In genomic region chr9:88447431-88447830, GRCh38 we compare ENCODE assay signal across 22 cellular contexts. TPM values are rescaled to one million over a fixed set of nuclear protein-coding genes. Genes with fewer than 3 reads are reported as not detected.
DNase-seq lines count a peak whose midpoint lies in the region; ATAC-seq and TF ChIP-seq lines count a peak whose summit lies in the region.
"Had no signal": no experiment of that assay in that cellular context is flagged by ENCODE, and none has a peak within 500 bp of the region (broad histone marks: within the 10 kb centered on the region; RNA-seq: fewer than 3 reads in every experiment).

No MANE protein-coding gene starts in this region.

- H3K9me3 ChIP-seq in DND-41 (ENCODE audit: insufficient read depth, low read length, severe bottlenecking): no peaks in the 10 kb centered on the region
- no peaks in the 10 kb centered on the region for H3K9me3 ChIP-seq in MM.1S (replicated peaks; ENCODE audit: insufficient read depth, low read length)
- H3K9me3 ChIP-seq in aorta (ENCODE audit: control insufficient read depth, low read length): no peaks in the 10 kb centered on the region

- WGBS in aorta, 2 donors: 87 to 88% methylated on average over 4 of the region's 4 CpGs

- H3K4me1 ChIP-seq in DND-41 (ENCODE audit: insufficient read depth, low read length) (peaks cover 30% of the 10 kb centered on the region), MM.1S (ENCODE audit: low read length) (peaks cover 5% of the 10 kb centered on the region; the same call in 1 of the 2 replicates), aorta (ENCODE audit: control insufficient read depth in 1 of 2, insufficient read depth in 2 of 2, low read length in 2 of 2) (peaks cover 0 to 4% of the 10 kb centered on the region in 2 donors)

- ATAC-seq in DND-41 (ENCODE audit: insufficient read depth, low read depth): no peak
- no peak for ATAC-seq in GM21515 (IDR thresholded peaks at IDR 0.05; ENCODE audit: unreplicated experiment)
- no peak for ATAC-seq in aorta (ENCODE audit: low FRiP score)
- ATAC-seq in GM21367 (IDR thresholded peaks at IDR 0.05; ENCODE audit: unreplicated experiment): no peak
- ATAC-seq: PC-3, SK-N-SH treated with all-trans-retinoic acid at 6 μM for 48 hours had no signal

- no peaks in the 10 kb centered on the region for H3F3A ChIP-seq in MM.1S (ENCODE audit: insufficient read depth, low read length)

- peak overlapping the region in 2 of 6 donors; percentile 20 to 60 for H3K27ac Mint-ChIP-seq in immature natural killer cell
- H3K27ac Mint-ChIP-seq in nephron progenitor cell: peak overlapping the region; percentile 63
- H3K27ac Mint-ChIP-seq: IgD-negative memory B cell had no signal

- H3K27ac ChIP-seq in DND-41 (ENCODE audit: low read length): 0 out of 2 replicates have a peak overlapping the region, but pooled peaks have one; percentile 1
- peak overlapping the region; percentile 20; the same call in 1 of the 2 replicates for H3K27ac ChIP-seq in MM.1S (ENCODE audit: low read length)
- H3K27ac ChIP-seq in aorta (ENCODE audit: low read depth in 1 of 2, low read length in 2 of 2): no peak overlapping the region
- H3K27ac ChIP-seq: HL-60, KMS-11 had no signal

- peak overlapping the region; percentile 13 to 68 (median 42) for H3K4me3 Mint-ChIP-seq in immature natural killer cell
- no peak overlapping the region for H3K4me3 Mint-ChIP-seq in nephron progenitor cell

- peaks cover 70 to 85% of the 10 kb centered on the region in 2 donors for H3K4me1 Mint-ChIP-seq in immature natural killer cell
- peaks cover 11% of the 10 kb centered on the region for H3K4me1 Mint-ChIP-seq in nephron progenitor cell

- DNase-seq in DND-41 (no peak), MM.1S (no peak), immature natural killer cell (no peak), nephron progenitor cell (no peak), aorta (no peak)
- no peak for DNase-seq in activated effector memory CD4-positive, alpha-beta T cell treated with anti-CD3 and anti-CD28 coated beads, Interleukin-2, amount 50 U/mL, for 16 hours
- DNase-seq: DMS153; NCI-H1092; NCI-H1436; NCI-H187; NCI-H2081 treated with DMSO at 0.1 percent for 48 hours; NCI-H446; NCI-H524 treated with DMSO at 0.1 percent for 48 hours; NCI-H82; NK-92 treated with Interleukin-12 subunit alpha and Interleukin-12 subunit beta, amount 100 ng/mL, for 24 hours; PC-3 had no signal

- TF ChIP-seq CTCF in DND-41 (IDR thresholded peaks at IDR 0.05; ENCODE audit: borderline replicate concordance, extremely low read depth, low read length, poor library complexity, severe bottlenecking) (no peak), MM.1S (IDR thresholded peaks at IDR 0.05; ENCODE audit: low read length) (no peak), nephron progenitor cell (IDR thresholded peaks at IDR 0.05) (no peak)

- no peak overlapping the region for H3K4me3 ChIP-seq in DND-41 (ENCODE audit: low read depth in 1 of 2, low read length in 2 of 2)
- H3K4me3 ChIP-seq in MM.1S (ENCODE audit: low read length): no peak overlapping the region
- no peak overlapping the region for H3K4me3 ChIP-seq in aorta (ENCODE audit: low read length in 2 of 2)

- H3K36me3 ChIP-seq in DND-41 (ENCODE audit: insufficient read depth, low read length) (peaks cover 30% of the 10 kb centered on the region), MM.1S (replicated peaks; ENCODE audit: insufficient read depth, low read length) (no peaks in the 10 kb centered on the region; the same call in 1 of the 2 replicates), aorta (ENCODE audit: control insufficient read depth in 1 of 2, insufficient read depth in 2 of 2, low read length in 1 of 2) (peaks cover 0 to 10% of the 10 kb centered on the region in 2 donors)

- no peak overlapping the region for H3K9ac ChIP-seq in DND-41 (ENCODE audit: low read depth, low read length)
- no peak overlapping the region for H3K9ac ChIP-seq in MM.1S (ENCODE audit: low read length)
- H3K9ac ChIP-seq: KMS-11 had no signal

- H3K9me3 Mint-ChIP-seq in immature natural killer cell (peaks cover 0 to 5% (median under 1%) of the 10 kb centered on the region in 6 donors), nephron progenitor cell (peaks cover 36% of the 10 kb centered on the region)

- H4K20me1 ChIP-seq in DND-41 (ENCODE audit: insufficient read depth, low read length): peaks cover 36% of the 10 kb centered on the region
- H4K20me1 ChIP-seq in MM.1S (ENCODE audit: insufficient read depth, low read length): no peaks in the 10 kb centered on the region

- H3K27me3 ChIP-seq in DND-41 (ENCODE audit: insufficient read depth, low read length, poor library complexity) (no peaks in the 10 kb centered on the region), MM.1S (replicated peaks; ENCODE audit: insufficient read depth, low read length) (no peaks in the 10 kb centered on the region), aorta (ENCODE audit: control insufficient read depth in 1 of 2, insufficient read depth in 2 of 2, low read length in 1 of 2) (no peaks in the 10 kb centered on the region)

- H3K4me2 ChIP-seq in DND-41 (ENCODE audit: insufficient read depth, low read length) (no peak overlapping the region), MM.1S (ENCODE audit: low read depth, low read length) (no peak overlapping the region)
- H3K4me2 ChIP-seq: KMS-11 had no signal

- H2AFZ ChIP-seq in DND-41 (ENCODE audit: low read depth, low read length) (no peak overlapping the region), MM.1S (ENCODE audit: low read length) (no peak overlapping the region)

- peaks cover 62% of the 10 kb centered on the region for H3K79me2 ChIP-seq in DND-41 (ENCODE audit: insufficient read depth, low read length)
- H3K79me2 ChIP-seq in MM.1S (ENCODE audit: low read length): peaks cover 41% of the 10 kb centered on the region

- intact Hi-C loops in aorta (cut with DNase I): no loop called here

- H3K27me3 Mint-ChIP-seq in immature natural killer cell (ENCODE audit: low read depth in 3 of 3): peaks cover 0 to 2% (median 0%) of the 10 kb centered on the region in 3 donors
- H3K27me3 Mint-ChIP-seq in nephron progenitor cell (ENCODE audit: low read depth, poor library complexity): no peaks in the 10 kb centered on the region
- H3K27me3 Mint-ChIP-seq: IgD-negative memory B cell had no signal

- H3K9me2 ChIP-seq in MM.1S (replicated peaks; ENCODE audit: insufficient read depth, low read length): no peaks in the 10 kb centered on the region

- H3K36me3 Mint-ChIP-seq in immature natural killer cell: peaks cover 0 to 19% (median 14%) of the 10 kb centered on the region in 3 donors
- peaks cover 84% of the 10 kb centered on the region for H3K36me3 Mint-ChIP-seq in nephron progenitor cell (ENCODE audit: low read depth)

RNA-seq across cellular contexts. Expression of gene SPIN1, which starts 59.2 kb away (rescaled TPM):
- polyA plus RNA-seq in immature natural killer cell: 10 to 100 TPM; 24.5 to 49.1 (median 35.1) TPM
- 10 to 100 TPM; 79.9 to 93.3 TPM for total RNA-seq in aorta
- 10 to 100 TPM; 40.8 to 41.1 TPM for polyA plus RNA-seq in aorta

Comparison
In these comparisons a context has a peak if more than half of its experiments do, and no peak if none do; other contexts are left out.
1. H3K27ac ChIP-seq: peak in DND-41 (single experiment) and MM.1S (single experiment); none in aorta (0 of 2).